Comparison of ENCODE assay signal across 8 cellular contexts in genomic region chr3:36455406-36455805, GRCh38.
"Had no signal": no experiment of that assay in that cellular context is flagged by ENCODE, and none has a peak within 500 bp of the region (broad histone marks: within the 10 kb centered on the region; RNA-seq: fewer than 3 reads in every experiment).

No MANE protein-coding gene starts in this region.

- H3K27ac Mint-ChIP-seq: GM23338, H9 had no signal

- H3K4me3 Mint-ChIP-seq: GM23338, H9 had no signal

- H3K4me1 Mint-ChIP-seq: GM23338, H9 had no signal

- FAIRE-seq: H1, HTR-8/SVneo, K562 had no signal

- DNase-seq: H9, HCEC 1CT, IMR-90, KG1 had no signal

- H3K4me3 ChIP-seq: GM23338, K562 had no signal

- H3K9me3 Mint-ChIP-seq: GM23338, H9 had no signal
